22 cellular contexts compared by ENCODE assay signal in genomic region chr1:182771187-182771984, GRCh38. TPM values are rescaled to one million over a fixed set of nuclear protein-coding genes. Genes with fewer than 3 reads are reported as not detected.
DNase-seq lines count a peak whose midpoint lies in the region; ATAC-seq, FAIRE-seq and TF ChIP-seq lines count a peak whose summit lies in the region.
"Had no signal": no experiment of that assay in that cellular context is flagged by ENCODE, and none has a peak within 500 bp of the region (broad histone marks: within the 10 kb centered on the region; RNA-seq: fewer than 3 reads in every experiment).

No MANE protein-coding gene starts in this region.

- no peaks in the 10 kb centered on the region for H3K36me3 ChIP-seq in neural progenitor cell
- H3K36me3 ChIP-seq: ovary had no signal

- no peak overlapping the region for H3K9ac ChIP-seq in neural progenitor cell

- no peak for ATAC-seq in GM21367 (IDR thresholded peaks at IDR 0.05; ENCODE audit: unreplicated experiment)
- ATAC-seq in left lobe of liver, result no peak
- ATAC-seq: activated CD4-positive, alpha-beta T cell treated with anti-CD3 and anti-CD28 coated beads for 36 hours; CD8-positive, alpha-beta T cell; sciatic nerve had no signal

- H3K79me2 ChIP-seq in neural progenitor cell (ENCODE audit: low read depth), result no peaks in the 10 kb centered on the region

- no peak overlapping the region for H3K27ac Mint-ChIP-seq in neural progenitor cell
- H3K27ac Mint-ChIP-seq: activated CD4-positive, alpha-beta T cell treated with anti-CD3 and anti-CD28 coated beads for 36 hours; activated naive CD4-positive, alpha-beta T cell treated with anti-CD3 and anti-CD28 coated beads, Interleukin-2, amount 50 U/mL, for 24 hours; activated T-helper 1 cell treated with anti-CD3 and anti-CD28 coated beads, Interleukin-12 subunit alpha, Interleukin-12 subunit beta, Interleukin-2, Interleukin-4 antibody, amounts not matched to agents 30 ng/mL and 10 ng/mL and 1 ng/mL, durations not matched to agents 14 hours and 24 hours and 36 hours; CD8-positive, alpha-beta T cell had no signal

- no peaks in the 10 kb centered on the region for H3K4me1 ChIP-seq in neural progenitor cell

- FAIRE-seq in D721Med (lab: Jason Lieb, UNC) (peak; percentile 35), TTC549 (lab: Jason Lieb, UNC) (peak; percentile 53)
- FAIRE-seq: keratinocyte had no signal

- peaks cover 2% of the 10 kb centered on the region for H3K27me3 Mint-ChIP-seq in neural progenitor cell (ENCODE audit: insufficient read depth, low read depth)

- no peaks in the 10 kb centered on the region for H3K9me3 Mint-ChIP-seq in neural progenitor cell
- H3K9me3 Mint-ChIP-seq: activated naive CD4-positive, alpha-beta T cell treated with anti-CD3 and anti-CD28 coated beads, Interleukin-2, amount 50 U/mL, for 24 hours; activated T-helper 1 cell treated with anti-CD3 and anti-CD28 coated beads, Interleukin-12 subunit alpha, Interleukin-12 subunit beta, Interleukin-2, Interleukin-4 antibody, amounts not matched to agents 30 ng/mL and 10 ng/mL and 1 ng/mL, durations not matched to agents 14 hours and 24 hours and 36 hours had no signal

- H3K4me3 ChIP-seq in fibroblast of mammary gland (ENCODE audit: control insufficient read depth, low read depth, low read length) (no peak overlapping the region), neural progenitor cell (no peak overlapping the region)
- H3K4me3 ChIP-seq: ovary had no signal

- no peak overlapping the region for H2AFZ ChIP-seq in neural progenitor cell (replicated peaks)

- DNase-seq in D721Med (ENCODE audit: insufficient read length, low spot score) (no peak), fibroblast of mammary gland (ENCODE audit: low read depth) (no peak), neural progenitor cell (ENCODE audit: low spot score) (no peak), NCI-H2107 (lab: John Stamatoyannopoulos, UW) (no peak), left lobe of liver (ENCODE audit: low spot score) (no peak)
- DNase-seq: activated CD4-positive, alpha-beta T cell treated with anti-CD3 and anti-CD28 coated beads for 36 hours; aorta; CD8-positive, alpha-beta T cell; DND-41; effector CD8-positive, alpha-beta T cell; H7; mammary epithelial cell; NCI-H1105; NCI-H2081 treated with DMSO at 0.1 percent for 48 hours; NCI-H524; ovary had no signal

- no peaks in the 10 kb centered on the region for H3K27me3 ChIP-seq in neural progenitor cell
- H3K27me3 ChIP-seq: ovary had no signal

- H3K36me3 Mint-ChIP-seq in neural progenitor cell, result no peaks in the 10 kb centered on the region
- H3K36me3 Mint-ChIP-seq: activated naive CD4-positive, alpha-beta T cell treated with anti-CD3 and anti-CD28 coated beads, Interleukin-2, amount 50 U/mL, for 24 hours; CD8-positive, alpha-beta T cell had no signal

- H3K27ac ChIP-seq in neural progenitor cell, result no peak overlapping the region
- H3K27ac ChIP-seq: ovary had no signal

- H3K4me2 ChIP-seq in neural progenitor cell, result no peak overlapping the region

- no peak overlapping the region for H3K4me3 Mint-ChIP-seq in neural progenitor cell
- H3K4me3 Mint-ChIP-seq: activated CD4-positive, alpha-beta T cell treated with anti-CD3 and anti-CD28 coated beads for 36 hours; activated naive CD4-positive, alpha-beta T cell treated with anti-CD3 and anti-CD28 coated beads, Interleukin-2, amount 50 U/mL, for 24 hours; activated T-helper 1 cell treated with anti-CD3 and anti-CD28 coated beads, Interleukin-12 subunit alpha, Interleukin-12 subunit beta, Interleukin-2, Interleukin-4 antibody, amounts not matched to agents 30 ng/mL and 10 ng/mL and 1 ng/mL, durations not matched to agents 14 hours and 24 hours and 36 hours; CD8-positive, alpha-beta T cell had no signal

- H3F3A ChIP-seq in neural progenitor cell (ENCODE audit: low read depth), result no peaks in the 10 kb centered on the region

- peaks cover 6% of the 10 kb centered on the region for H3K4me1 Mint-ChIP-seq in neural progenitor cell
- H3K4me1 Mint-ChIP-seq: activated CD4-positive, alpha-beta T cell treated with anti-CD3 and anti-CD28 coated beads for 36 hours; activated naive CD4-positive, alpha-beta T cell treated with anti-CD3 and anti-CD28 coated beads, Interleukin-2, amount 50 U/mL, for 24 hours had no signal

- TF ChIP-seq CTCF in D721Med (IDR thresholded peaks at IDR 0.05; ENCODE audit: insufficient read depth, missing control alignments) (no peak), fibroblast of mammary gland (conservative IDR thresholded peaks at IDR 0.05; ENCODE audit: control insufficient read depth, insufficient read depth, low read depth, low read length) (peak; percentile 27), neural progenitor cell (IDR thresholded peaks at IDR 0.05) (peak; percentile 22)

- no peaks in the 10 kb centered on the region for H3K9me3 ChIP-seq in neural progenitor cell (ENCODE audit: low read depth)
- H3K9me3 ChIP-seq: ovary had no signal

- H4K20me1 ChIP-seq in neural progenitor cell (ENCODE audit: low read depth), result no peaks in the 10 kb centered on the region

RNA-seq across cellular contexts. Expression of gene NPL, which starts 18.2 kb away (rescaled TPM):
- total RNA-seq in neural progenitor cell (ENCODE audit: low replicate concordance) (1.3 and 3.4 TPM in 2 replicates), left lobe of liver (15.0 TPM)
